11 cellular contexts compared by ENCODE assay signal in the genomic region with DNA sequence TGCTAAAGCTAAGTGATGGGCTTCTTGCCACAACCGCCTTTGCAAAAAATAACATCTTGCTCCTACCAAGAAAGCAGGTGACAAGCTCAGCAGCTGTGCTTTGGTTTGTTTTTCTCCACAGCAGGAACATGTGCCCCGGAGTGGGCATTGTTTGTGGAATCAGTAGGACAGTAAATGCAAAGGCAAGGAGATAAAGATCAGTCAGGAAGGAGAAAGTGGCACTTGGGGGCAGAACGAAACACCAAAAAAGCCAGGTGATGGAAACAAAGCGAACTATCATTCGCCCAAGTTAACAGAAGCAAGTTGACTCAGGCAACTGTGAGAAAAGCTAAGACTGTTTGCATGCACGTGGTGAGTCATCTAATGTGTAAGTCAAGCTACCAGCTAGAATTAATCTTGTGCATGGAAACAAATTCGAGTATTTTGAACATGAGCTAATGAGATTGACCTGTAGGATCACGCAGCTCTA.
DNase-seq lines count a peak whose midpoint lies in the region; ATAC-seq and TF ChIP-seq lines count a peak whose summit lies in the region.
"Had no signal": no experiment of that assay in that cellular context is flagged by ENCODE, and none has a peak within 500 bp of the region (broad histone marks: within the 10 kb centered on the region; RNA-seq: fewer than 3 reads in every experiment).

No MANE protein-coding gene starts in this region.

- POLR2A ChIA-PET in RWPE1 (lab: Yijun Ruan, JAX; ENCODE audit: low non-redundant PET): no interaction called here

- 75 to 76% methylated on average over 8 of the region's 8 CpGs for WGBS in heart right ventricle, 2 donors

- H3K27me3 ChIP-seq in heart right ventricle: no peaks in the 10 kb centered on the region

- ATAC-seq in stimulated activated naive CD8-positive, alpha-beta T cell treated with anti-CD3 and anti-CD28 coated beads, Interleukin-15, Interleukin-2, amounts not matched to agents 100 U/mL and 50 U/mL, for 24 hours: peak; percentile 95
- ATAC-seq in heart right ventricle (no peak), HG02623 (IDR thresholded peaks at IDR 0.05; ENCODE audit: unreplicated experiment) (no peak), GM19463 (IDR thresholded peaks at IDR 0.05; ENCODE audit: unreplicated experiment) (no peak)

- H3K27ac ChIP-seq in RWPE1: no peak overlapping the region
- no peak overlapping the region for H3K27ac ChIP-seq in heart right ventricle
- H3K27ac ChIP-seq: prostate gland had no signal

- DNase-seq in activated CD8-positive, alpha-beta memory T cell treated with anti-CD3 and anti-CD28 coated beads for 24 hours: peak; percentile 56
- DNase-seq in activated CD8-positive, alpha-beta memory T cell treated with anti-CD3 and anti-CD28 coated beads, Interleukin-2, amount 50 U/mL, for 4 hours: no peak
- DNase-seq in RWPE1 (ENCODE audit: low spot score): peak; percentile 30
- DNase-seq in epithelial cell of esophagus (ENCODE audit: low read depth): peak; percentile 85
- DNase-seq in stimulated activated naive CD8-positive, alpha-beta T cell treated with anti-CD3 and anti-CD28 coated beads, Interleukin-15, Interleukin-2, amounts not matched to agents 100 U/mL and 50 U/mL, for 24 hours: peak; percentile 19
- DNase-seq in heart right ventricle: no peak
- DNase-seq: activated CD4-positive, CD25-positive, alpha-beta regulatory T cell; NCI-H1048 had no signal

- CTCF ChIA-PET in RWPE1 (lab: Yijun Ruan, JAX): interaction anchor here (0.6 kb wide), 1 partner anchor 453 kb away, joined by 3 read pairs; no protein-coding TSS in a partner anchor

- H3K4me3 ChIP-seq in epithelial cell of esophagus (ENCODE audit: low read length) (no peak overlapping the region), heart right ventricle (no peak overlapping the region)
- H3K4me3 ChIP-seq: prostate gland had no signal

- H3K36me3 ChIP-seq in heart right ventricle: no peaks in the 10 kb centered on the region
- H3K36me3 ChIP-seq: prostate gland had no signal

- intact Hi-C loops in heart right ventricle (cut with DNase I): loop anchor here in 8 of 10 donors (5.0 to 10.0 kb wide), 5 partner anchors 416 to 481 kb away; no protein-coding TSS in a partner anchor

- H3K9me3 ChIP-seq in heart right ventricle: no peaks in the 10 kb centered on the region
- H3K9me3 ChIP-seq: prostate gland had no signal

- peaks cover 0 to 10% (median 0%) of the 10 kb centered on the region in 9 donors for H3K4me1 ChIP-seq in heart right ventricle
- H3K4me1 ChIP-seq: prostate gland had no signal

- TF ChIP-seq CTCF in RWPE1 (conservative IDR thresholded peaks at IDR 0.05; ENCODE audit: low read depth): no peak
- no peak for TF ChIP-seq CTCF in epithelial cell of esophagus (IDR thresholded peaks at IDR 0.05; ENCODE audit: insufficient read depth, low read depth, low read length, missing control alignments)
- TF ChIP-seq CTCF in heart right ventricle (IDR thresholded peaks at IDR 0.05): no peak

Comparison
In these comparisons a context has a peak if more than half of its experiments do, and no peak if none do; other contexts are left out.
1. DNase-seq: peak in activated CD8-positive, alpha-beta memory T cell treated with anti-CD3 and anti-CD28 coated beads for 24 hours (single experiment), RWPE1 (single experiment), epithelial cell of esophagus (single experiment) and stimulated activated naive CD8-positive, alpha-beta T cell treated with anti-CD3 and anti-CD28 coated beads, Interleukin-15, Interleukin-2, amounts not matched to agents 100 U/mL and 50 U/mL, for 24 hours (single experiment); none in activated CD8-positive, alpha-beta memory T cell treated with anti-CD3 and anti-CD28 coated beads, Interleukin-2, amount 50 U/mL, for 4 hours (single experiment) and heart right ventricle (0 of 2).